ENCODE assay signal across 8 cellular contexts in the genomic region with DNA sequence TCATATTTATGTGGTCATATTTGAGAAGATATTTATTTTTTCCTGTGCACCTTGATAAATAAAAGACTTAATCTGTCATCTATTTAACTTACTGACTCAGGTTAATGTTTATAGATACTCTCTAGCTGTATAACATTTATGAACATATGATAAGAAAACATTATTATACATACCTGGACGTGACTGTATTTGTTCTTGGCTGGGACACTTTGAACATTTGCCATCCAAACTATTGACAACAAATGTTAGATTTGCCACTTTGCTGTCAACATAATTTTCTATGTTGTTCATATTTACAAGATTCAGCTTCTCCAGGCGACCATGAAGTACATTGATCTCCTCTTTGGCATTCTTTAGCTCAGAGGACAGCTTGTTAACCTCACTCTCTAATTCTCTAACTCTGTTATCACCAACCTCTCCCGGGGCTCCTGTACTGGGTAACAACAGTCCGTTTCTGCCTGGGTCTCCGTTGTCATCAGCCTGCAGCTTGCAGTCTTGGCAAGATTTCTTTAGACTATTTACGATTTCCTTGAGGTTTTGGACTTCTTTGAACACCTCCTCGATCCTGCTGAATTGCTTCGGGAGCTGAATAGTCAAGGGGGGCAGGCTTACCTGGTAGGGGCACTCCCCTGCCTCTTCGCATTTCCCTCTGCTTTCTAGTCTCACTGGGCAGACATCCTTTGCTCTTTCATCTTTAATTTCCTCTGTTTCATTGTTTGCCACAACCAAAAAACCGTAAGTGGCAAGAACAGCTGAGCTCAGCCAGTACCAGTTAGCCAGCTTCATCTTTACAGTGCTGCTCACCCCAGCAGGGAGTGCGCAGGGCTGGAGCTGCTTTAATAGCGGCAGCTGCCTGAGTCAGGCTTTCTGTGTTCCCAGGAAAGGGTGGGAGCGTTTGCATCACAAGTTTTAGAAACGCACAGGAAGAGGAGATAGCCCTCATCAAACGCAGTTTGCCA. TPM values are rescaled to one million over a fixed set of nuclear protein-coding genes. Genes with fewer than 3 reads are reported as not detected.
DNase-seq lines count a peak whose midpoint lies in the region; ATAC-seq and TF ChIP-seq lines count a peak whose summit lies in the region.

A gene with protein sequence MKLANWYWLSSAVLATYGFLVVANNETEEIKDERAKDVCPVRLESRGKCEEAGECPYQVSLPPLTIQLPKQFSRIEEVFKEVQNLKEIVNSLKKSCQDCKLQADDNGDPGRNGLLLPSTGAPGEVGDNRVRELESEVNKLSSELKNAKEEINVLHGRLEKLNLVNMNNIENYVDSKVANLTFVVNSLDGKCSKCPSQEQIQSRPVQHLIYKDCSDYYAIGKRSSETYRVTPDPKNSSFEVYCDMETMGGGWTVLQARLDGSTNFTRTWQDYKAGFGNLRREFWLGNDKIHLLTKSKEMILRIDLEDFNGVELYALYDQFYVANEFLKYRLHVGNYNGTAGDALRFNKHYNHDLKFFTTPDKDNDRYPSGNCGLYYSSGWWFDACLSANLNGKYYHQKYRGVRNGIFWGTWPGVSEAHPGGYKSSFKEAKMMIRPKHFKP (minus strand): TSS at position 812 of the 959 bp plus-strand sequence. CDS start 26 bp downstream, at position 786.

- H3K9me3 Mint-ChIP-seq in CD4-positive, CD25-positive, alpha-beta regulatory T cell, result no peaks in the 10 kb centered on the region
- no peaks in the 10 kb centered on the region for H3K9me3 Mint-ChIP-seq in nephron

- peaks cover 48% of the 10 kb centered on the region for H3K4me1 ChIP-seq in CD4-positive, CD25-positive, alpha-beta regulatory T cell (ENCODE audit: control insufficient read depth, insufficient read depth, low read length, poor library complexity, severe bottlenecking)
- peaks cover 58% of the 10 kb centered on the region for H3K4me1 ChIP-seq in Loucy (ENCODE audit: insufficient read depth, low read length, poor library complexity, severe bottlenecking)

- DNase-seq in CD4-positive, CD25-positive, alpha-beta regulatory T cell, result peak; percentile 22 to 69 (median 41)
- peak; percentile 16 for DNase-seq in activated T-cell treated with anti-CD3 and anti-CD28 coated beads for 1 hour (ENCODE audit: low read depth)
- DNase-seq in fibroblast of peridontal ligament (ENCODE audit: extremely low read depth), result peak; percentile 63
- DNase-seq in ureter (ENCODE audit: low spot score), result peak; percentile 74

- peaks cover 3% of the 10 kb centered on the region; the same call in 1 of the 2 replicates for H3F3A ChIP-seq in Loucy (ENCODE audit: low read depth)

- peak within 1 kb of the TSS; percentile 74 for H2AFZ ChIP-seq in Loucy (ENCODE audit: low read length)

- no peaks in the 10 kb centered on the region for H3K27me3 Mint-ChIP-seq in CD4-positive, CD25-positive, alpha-beta regulatory T cell
- H3K27me3 Mint-ChIP-seq in nephron (ENCODE audit: low read depth), result peaks cover 6% of the 10 kb centered on the region

- H3K9me3 ChIP-seq in CD4-positive, CD25-positive, alpha-beta regulatory T cell (ENCODE audit: control insufficient read depth in 2 of 2, low read length in 2 of 2), result no peaks in the 10 kb centered on the region
- H3K9me3 ChIP-seq in Loucy (ENCODE audit: insufficient read depth, low read depth, low read length), result no peaks in the 10 kb centered on the region

- no peaks in the 10 kb centered on the region for H3K79me2 ChIP-seq in Loucy (ENCODE audit: insufficient read depth, low read length)

- H3K36me3 ChIP-seq in CD4-positive, CD25-positive, alpha-beta regulatory T cell (ENCODE audit: control insufficient read depth, insufficient read depth, low read length), result no peaks in the 10 kb centered on the region
- no peaks in the 10 kb centered on the region for H3K36me3 ChIP-seq in Loucy (ENCODE audit: insufficient read depth, low read length)

- peak within 1 kb of the TSS; percentile 84 to 98 (median 91) for H3K4me3 Mint-ChIP-seq in CD4-positive, CD25-positive, alpha-beta regulatory T cell
- peak within 1 kb of the TSS; percentile 69 to 84 (median 72) for H3K4me3 Mint-ChIP-seq in nephron

- peak within 1 kb of the TSS; percentile 87 to 98 (median 93) for H3K27ac Mint-ChIP-seq in CD4-positive, CD25-positive, alpha-beta regulatory T cell
- H3K27ac Mint-ChIP-seq in nephron, result peak within 1 kb of the TSS; percentile 29 to 58 (median 44)

- TF ChIP-seq CTCF in Loucy (conservative IDR thresholded peaks at IDR 0.05; ENCODE audit: low read length), result no peak
- TF ChIP-seq CTCF in nephron (IDR thresholded peaks at IDR 0.05; ENCODE audit: unreplicated experiment in 3 of 3), result no peak

- peak within 1 kb of the TSS; percentile 69 for H3K4me2 ChIP-seq in Loucy (ENCODE audit: low read depth, low read length, poor library complexity, severe bottlenecking)

- no peaks in the 10 kb centered on the region for H3K27me3 ChIP-seq in CD4-positive, CD25-positive, alpha-beta regulatory T cell (ENCODE audit: control insufficient read depth, insufficient read depth, low read length)
- H3K27me3 ChIP-seq in Loucy (ENCODE audit: insufficient read depth, low read length, poor library complexity, severe bottlenecking), result no peaks in the 10 kb centered on the region

- H4K20me1 ChIP-seq in Loucy (ENCODE audit: insufficient read depth, low read length, poor library complexity, severe bottlenecking), result no peaks in the 10 kb centered on the region

- H3K4me3 ChIP-seq in CD4-positive, CD25-positive, alpha-beta regulatory T cell (ENCODE audit: low read depth, low read length), result peak within 1 kb of the TSS; percentile 91
- H3K4me3 ChIP-seq in Loucy (ENCODE audit: low read length, poor library complexity, severe bottlenecking), result peak within 1 kb of the TSS; percentile 71

- H3K27ac ChIP-seq in CD4-positive, CD25-positive, alpha-beta regulatory T cell (ENCODE audit: insufficient read depth, low read length, poor library complexity, severe bottlenecking), result peak within 1 kb of the TSS; percentile 72

- peaks cover 4% of the 10 kb centered on the region for H3K36me3 Mint-ChIP-seq in CD4-positive, CD25-positive, alpha-beta regulatory T cell
- no peaks in the 10 kb centered on the region for H3K36me3 Mint-ChIP-seq in nephron (ENCODE audit: low read depth)

- ATAC-seq in CD4-positive, CD25-positive, alpha-beta regulatory T cell (ENCODE audit: low read depth in 2 of 2), result peak; percentile 76
- ATAC-seq in GM18498 (IDR thresholded peaks at IDR 0.05; ENCODE audit: unreplicated experiment) (no peak), HG02885 (IDR thresholded peaks at IDR 0.05; ENCODE audit: poor library complexity, unreplicated experiment) (no peak)

- H3K4me1 Mint-ChIP-seq in CD4-positive, CD25-positive, alpha-beta regulatory T cell, result peaks cover 11 to 63% (median 40%) of the 10 kb centered on the region in 4 donors
- peaks cover 12% of the 10 kb centered on the region for H3K4me1 Mint-ChIP-seq in nephron

- peak within 1 kb of the TSS; percentile 70 for H3K9ac ChIP-seq in Loucy (ENCODE audit: low read depth, low read length, poor library complexity, severe bottlenecking)

- no peaks in the 10 kb centered on the region for H3K9me2 ChIP-seq in Loucy (replicated peaks; ENCODE audit: low read depth, low read length)

RNA-seq across cellular contexts. Expression of the gene that starts here (rescaled TPM):
- total RNA-seq in CD4-positive, CD25-positive, alpha-beta regulatory T cell, result 8.1 TPM
- polyA plus RNA-seq in CD4-positive, CD25-positive, alpha-beta regulatory T cell, result 10 to 100 TPM in 3 of 4 donors, 1 to 10 TPM in 1; 6.2 to 14.2 (median 10.8) TPM
- total RNA-seq in ureter, result 10.9 TPM

Comparison
In these comparisons a context has a peak if more than half of its experiments do, and no peak if none do; other contexts are left out.
1. ATAC-seq: peak in CD4-positive, CD25-positive, alpha-beta regulatory T cell (2 of 2); none in GM18498 (single experiment) and HG02885 (single experiment).
2. DNase-seq: peak in every context shown above with its lines; median percentile 74 in ureter; 63 in fibroblast of peridontal ligament; 41 in CD4-positive, CD25-positive, alpha-beta regulatory T cell; 16 in activated T-cell treated with anti-CD3 and anti-CD28 coated beads for 1 hour.